ENCODE assay signal across 15 cellular contexts in the genomic region with DNA sequence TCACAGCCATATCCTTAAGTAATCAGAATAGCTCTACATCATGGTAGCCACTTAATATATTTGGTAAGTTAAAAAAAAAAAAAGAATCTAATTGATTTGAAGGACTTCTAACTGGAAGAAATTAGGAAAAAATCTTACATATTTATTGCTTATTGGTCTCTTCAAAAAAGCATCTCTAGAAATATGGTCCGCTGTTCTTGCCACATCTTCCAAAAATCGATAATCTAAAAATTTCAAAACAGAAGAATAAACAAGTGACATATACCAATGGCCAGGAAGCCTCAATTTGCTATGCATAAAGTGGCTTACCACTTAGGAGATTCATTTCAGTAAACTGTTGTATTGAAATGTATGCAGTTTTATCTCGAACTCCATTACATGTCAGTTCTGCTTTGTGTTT. TPM values are rescaled to one million over a fixed set of nuclear protein-coding genes. Genes with fewer than 3 reads are reported as not detected.
DNase-seq lines count a peak whose midpoint lies in the region; ATAC-seq and TF ChIP-seq lines count a peak whose summit lies in the region.
"Had no signal": no experiment of that assay in that cellular context is flagged by ENCODE, and none has a peak within 500 bp of the region (broad histone marks: within the 10 kb centered on the region; RNA-seq: fewer than 3 reads in every experiment).

No MANE protein-coding gene starts in this region.

- H2BK5ac ChIP-seq in mesenchymal stem cell (ENCODE audit: low read depth, low read length, poor library complexity, severe bottlenecking): no peak overlapping the region

- no peak overlapping the region for H3K14ac ChIP-seq in mesenchymal stem cell (ENCODE audit: low read length in 2 of 2)

- no peaks in the 10 kb centered on the region for H3K9me2 ChIP-seq in DOHH2 (replicated peaks; ENCODE audit: control insufficient read depth, low read length)
- H3K9me2 ChIP-seq: SK-N-SH had no signal

- no peak for TF ChIP-seq CTCF in DOHH2 (IDR thresholded peaks at IDR 0.05; ENCODE audit: low read depth, low read length, poor library complexity, severe bottlenecking)

- CTCF ChIA-PET in activated CD8-positive, alpha-beta T cell treated with anti-CD3 and anti-CD28 coated beads, Interleukin-2, amount 10 ng/mL, durations not matched to agents 7 days and 5 days (lab: Charles Lee): interaction anchor here (1.5 kb wide), 1 partner anchor 13 kb away, joined by 4 read pairs; no protein-coding TSS in a partner anchor

- H3F3A ChIP-seq in DOHH2 (ENCODE audit: control insufficient read depth, insufficient read depth): no peaks in the 10 kb centered on the region

- no peak overlapping the region for H2AK5ac ChIP-seq in mesenchymal stem cell (ENCODE audit: low read length, severe bottlenecking)

- peaks cover 23% of the 10 kb centered on the region for H3K4me1 ChIP-seq in CD4-positive, CD25-positive, alpha-beta regulatory T cell (ENCODE audit: control insufficient read depth, insufficient read depth, low read length, poor library complexity, severe bottlenecking)
- peaks cover 18% of the 10 kb centered on the region for H3K4me1 ChIP-seq in DOHH2 (ENCODE audit: control insufficient read depth, low read length)
- peaks cover 4% of the 10 kb centered on the region for H3K4me1 ChIP-seq in mesenchymal stem cell (ENCODE audit: control insufficient read depth, insufficient read depth, low read depth, low read length)

- POLR2A ChIA-PET in activated CD8-positive, alpha-beta T cell treated with anti-CD3 and anti-CD28 coated beads, Interleukin-2, amount 10 ng/mL, durations not matched to agents 7 days and 5 days (lab: Charles Lee): no interaction called here

- H3K4me2 ChIP-seq in DOHH2 (ENCODE audit: low read length): peak overlapping the region; percentile 91
- H3K4me2 ChIP-seq in mesenchymal stem cell (ENCODE audit: low read length, poor library complexity, severe bottlenecking): peak overlapping the region; percentile 50

- peak overlapping the region in 2 of 3 donors; percentile 0 to 10 for H3K27ac Mint-ChIP-seq in CD4-positive, CD25-positive, alpha-beta regulatory T cell
- no peak overlapping the region for H3K27ac Mint-ChIP-seq in activated CD8-positive, alpha-beta T cell treated with anti-CD3 and anti-CD28 coated beads, Interleukin-2, amount 10 ng/mL, durations not matched to agents 7 days and 5 days
- H3K27ac Mint-ChIP-seq: CD14-positive monocyte had no signal

- H4K20me1 ChIP-seq in DOHH2 (ENCODE audit: control insufficient read depth, insufficient read depth, low read depth, low read length): no peaks in the 10 kb centered on the region

- no peak overlapping the region for H2BK12ac ChIP-seq in mesenchymal stem cell (ENCODE audit: low read length in 2 of 2)

- no peak overlapping the region for H2AFZ ChIP-seq in mesenchymal stem cell (ENCODE audit: low read depth, low read length)

- no peak overlapping the region for H4K91ac ChIP-seq in mesenchymal stem cell (ENCODE audit: low read length)

- no peak overlapping the region for H3K27ac ChIP-seq in CD4-positive, CD25-positive, alpha-beta regulatory T cell (ENCODE audit: insufficient read depth, low read length, poor library complexity, severe bottlenecking)
- no peak overlapping the region for H3K27ac ChIP-seq in DOHH2 (ENCODE audit: low read depth, low read length)
- no peak overlapping the region for H3K27ac ChIP-seq in mesenchymal stem cell (ENCODE audit: low read length, poor library complexity, severe bottlenecking)
- H3K27ac ChIP-seq: heart right ventricle had no signal

- peaks cover 0 to 2% (median 0%) of the 10 kb centered on the region in 7 donors for H3K9me3 Mint-ChIP-seq in CD4-positive, CD25-positive, alpha-beta regulatory T cell
- H3K9me3 Mint-ChIP-seq in activated CD8-positive, alpha-beta T cell treated with anti-CD3 and anti-CD28 coated beads, Interleukin-2, amount 10 ng/mL, durations not matched to agents 7 days and 5 days (ENCODE audit: insufficient read depth): peaks cover 4% of the 10 kb centered on the region

- H3K4me3 ChIP-seq in CD4-positive, CD25-positive, alpha-beta regulatory T cell (ENCODE audit: low read depth, low read length): peak overlapping the region; percentile 98
- H3K4me3 ChIP-seq in DOHH2 (ENCODE audit: low read length) (peak overlapping the region; percentile 20; the same call in 1 of the 2 replicates), mesenchymal stem cell (ENCODE audit: insufficient read depth in 1 of 2, low read depth in 1 of 2, low read length in 2 of 2) (peak overlapping the region in 1 of 2 experiments; percentile 98)

- peak overlapping the region; percentile 96 for H3K9ac ChIP-seq in mesenchymal stem cell (ENCODE audit: low read length)

- H3K79me1 ChIP-seq in mesenchymal stem cell (replicated peaks; ENCODE audit: low read length, poor library complexity, severe bottlenecking): peaks cover 2% of the 10 kb centered on the region

- H3K36me3 Mint-ChIP-seq in CD4-positive, CD25-positive, alpha-beta regulatory T cell: peaks cover 36% of the 10 kb centered on the region
- peaks cover 36% of the 10 kb centered on the region for H3K36me3 Mint-ChIP-seq in activated CD8-positive, alpha-beta T cell treated with anti-CD3 and anti-CD28 coated beads, Interleukin-2, amount 10 ng/mL, durations not matched to agents 7 days and 5 days (ENCODE audit: low read depth)

- peaks cover 15 to 41% (median 31%) of the 10 kb centered on the region in 4 donors for H3K4me1 Mint-ChIP-seq in CD4-positive, CD25-positive, alpha-beta regulatory T cell
- H3K4me1 Mint-ChIP-seq in activated CD8-positive, alpha-beta T cell treated with anti-CD3 and anti-CD28 coated beads, Interleukin-2, amount 10 ng/mL, durations not matched to agents 7 days and 5 days (ENCODE audit: low read depth): peaks cover 27% of the 10 kb centered on the region

- no peak overlapping the region for H4K8ac ChIP-seq in mesenchymal stem cell (ENCODE audit: low read length)

- no peaks in the 10 kb centered on the region for H3K27me3 ChIP-seq in CD4-positive, CD25-positive, alpha-beta regulatory T cell (ENCODE audit: control insufficient read depth, insufficient read depth, low read length)
- no peaks in the 10 kb centered on the region for H3K27me3 ChIP-seq in DOHH2 (ENCODE audit: control insufficient read depth, low read length)
- no peaks in the 10 kb centered on the region for H3K27me3 ChIP-seq in mesenchymal stem cell (ENCODE audit: control insufficient read depth in 1 of 2, insufficient read depth in 1 of 2, low read length in 2 of 2)
- H3K27me3 ChIP-seq: heart right ventricle had no signal

- peaks cover 32% of the 10 kb centered on the region for H3K36me3 ChIP-seq in CD4-positive, CD25-positive, alpha-beta regulatory T cell (ENCODE audit: control insufficient read depth, insufficient read depth, low read length)
- H3K36me3 ChIP-seq in DOHH2 (ENCODE audit: control insufficient read depth, low read length) (peaks cover 68% of the 10 kb centered on the region), mesenchymal stem cell (ENCODE audit: control insufficient read depth in 1 of 2, insufficient read depth in 2 of 2, low read depth in 1 of 2, low read length in 2 of 2) (peaks cover 5 to 51% of the 10 kb centered on the region in 2 experiments)

- peak overlapping the region in 3 of 4 donors; percentile 38 to 53 (median 49) for H3K4me3 Mint-ChIP-seq in CD4-positive, CD25-positive, alpha-beta regulatory T cell
- H3K4me3 Mint-ChIP-seq in activated CD8-positive, alpha-beta T cell treated with anti-CD3 and anti-CD28 coated beads, Interleukin-2, amount 10 ng/mL, durations not matched to agents 7 days and 5 days: peak overlapping the region; percentile 16
- H3K4me3 Mint-ChIP-seq: CD14-positive monocyte had no signal

- WGBS in mesenchymal stem cell: 100% methylated on average over 3 of the region's 3 CpGs

- no peaks in the 10 kb centered on the region for H3K9me3 ChIP-seq in CD4-positive, CD25-positive, alpha-beta regulatory T cell (ENCODE audit: control insufficient read depth in 2 of 2, low read length in 2 of 2)
- H3K9me3 ChIP-seq in DOHH2 (ENCODE audit: control insufficient read depth, insufficient read depth, low read length) (no peaks in the 10 kb centered on the region), mesenchymal stem cell (ENCODE audit: control insufficient read depth, low read length) (no peaks in the 10 kb centered on the region)
- H3K9me3 ChIP-seq: heart right ventricle, SK-N-SH had no signal

- H3K27me3 Mint-ChIP-seq in CD4-positive, CD25-positive, alpha-beta regulatory T cell: no peaks in the 10 kb centered on the region
- no peaks in the 10 kb centered on the region for H3K27me3 Mint-ChIP-seq in activated CD8-positive, alpha-beta T cell treated with anti-CD3 and anti-CD28 coated beads, Interleukin-2, amount 10 ng/mL, durations not matched to agents 7 days and 5 days (ENCODE audit: low read depth)

- no peak for DNase-seq in CD4-positive, CD25-positive, alpha-beta regulatory T cell
- no peak for DNase-seq in activated CD8-positive, alpha-beta T cell treated with anti-CD3 and anti-CD28 coated beads, Interleukin-2, amount 10 ng/mL, durations not matched to agents 7 days and 5 days
- DNase-seq in mesenchymal stem cell: no peak
- DNase-seq in SHP77 treated with DMSO at 0.1 percent for 48 hours (lab: John Stamatoyannopoulos, UW): no peak
- no peak for DNase-seq in NCI-H1417 (lab: John Stamatoyannopoulos, UW)
- DNase-seq: amniotic stem cell; erythroblast; heart right ventricle; NCI-H1694; NCI-H446 treated with DMSO at 0.1 percent for 48 hours; SK-N-SH; stimulated activated CD4-positive, alpha-beta T cell treated with anti-CD3 and anti-CD28 coated beads, Interleukin-15, amount 100 ng/mL, for 24 hours had no signal

- no peak overlapping the region for H2BK120ac ChIP-seq in mesenchymal stem cell (ENCODE audit: low read depth, low read length)

- H3K18ac ChIP-seq in mesenchymal stem cell (ENCODE audit: low read depth in 1 of 2, low read length in 2 of 2): no peak overlapping the region

- H2BK15ac ChIP-seq in mesenchymal stem cell (ENCODE audit: low read depth, poor library complexity, severe bottlenecking): no peak overlapping the region

- H3K4ac ChIP-seq in mesenchymal stem cell (ENCODE audit: low read depth in 1 of 2, low read length in 2 of 2): no peak overlapping the region

- peaks cover 69% of the 10 kb centered on the region for H3K79me2 ChIP-seq in DOHH2 (ENCODE audit: control insufficient read depth, low read length)

- no peak for ATAC-seq in CD4-positive, CD25-positive, alpha-beta regulatory T cell (ENCODE audit: low read depth in 2 of 2)
- ATAC-seq in activated CD8-positive, alpha-beta T cell treated with anti-CD3 and anti-CD28 coated beads, Interleukin-2, amount 10 ng/mL, durations not matched to agents 7 days and 5 days: no peak
- ATAC-seq in GM21381 (IDR thresholded peaks at IDR 0.05; ENCODE audit: unreplicated experiment): no peak
- ATAC-seq: heart right ventricle had no signal

- H3K23ac ChIP-seq in mesenchymal stem cell (ENCODE audit: low read length in 2 of 2): no peak overlapping the region

RNA-seq across cellular contexts. Expression of gene ZNHIT6, which starts 2.3 kb away (rescaled TPM):
- total RNA-seq in CD4-positive, CD25-positive, alpha-beta regulatory T cell: 16.4 TPM
- polyA plus RNA-seq in CD4-positive, CD25-positive, alpha-beta regulatory T cell: 10 to 100 TPM; 14.5 to 20.3 (median 17.1) TPM
- total RNA-seq in activated CD8-positive, alpha-beta T cell treated with anti-CD3 and anti-CD28 coated beads, Interleukin-2, amount 10 ng/mL, durations not matched to agents 7 days and 5 days: 10 to 100 TPM; 16.7 to 17.9 TPM
- polyA plus RNA-seq in mesenchymal stem cell (2013, experiment 1 of 2): 22.7 TPM
- polyA plus RNA-seq in mesenchymal stem cell (2013, experiment 2 of 2): 22.7 TPM
